18 cellular contexts compared by ENCODE assay signal in the genomic region with DNA sequence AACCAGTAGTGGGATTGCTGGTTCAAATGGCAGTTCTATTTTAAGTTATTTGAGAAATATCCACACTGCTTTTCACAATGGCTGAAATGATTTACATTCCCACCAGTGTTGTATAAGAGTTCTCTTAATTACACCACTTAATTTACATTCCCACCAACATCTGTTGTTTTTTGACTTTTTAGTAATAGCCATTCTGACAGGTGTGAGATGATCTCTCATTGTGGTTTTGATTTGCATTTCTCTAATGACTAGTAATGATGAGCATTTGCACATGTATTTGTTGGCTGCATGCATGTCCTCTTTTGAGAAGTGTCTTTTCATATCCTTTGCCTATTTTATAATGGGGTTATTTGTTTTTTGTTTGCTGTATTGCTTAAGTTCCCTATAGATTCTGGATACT.
DNase-seq lines count a peak whose midpoint lies in the region; ATAC-seq and TF ChIP-seq lines count a peak whose summit lies in the region.
"Had no signal": no experiment of that assay in that cellular context is flagged by ENCODE, and none has a peak within 500 bp of the region (broad histone marks: within the 10 kb centered on the region; RNA-seq: fewer than 3 reads in every experiment).

No MANE protein-coding gene starts in this region.

- H3K4me1 ChIP-seq in DND-41 (ENCODE audit: insufficient read depth, low read length): 0 out of 2 replicates have a peak, but pooled peaks cover 4% of the 10 kb centered on the region
- H3K4me1 ChIP-seq: BLaER1 had no signal

- H4K20me1 ChIP-seq in DND-41 (ENCODE audit: insufficient read depth, low read length): no peaks in the 10 kb centered on the region
- H4K20me1 ChIP-seq: BLaER1 had no signal

- H3K79me2 ChIP-seq in DND-41 (ENCODE audit: insufficient read depth, low read length): no peaks in the 10 kb centered on the region

- H3K9me3 ChIP-seq in DND-41 (ENCODE audit: insufficient read depth, low read length, severe bottlenecking): no peaks in the 10 kb centered on the region
- H3K9me3 ChIP-seq: BLaER1, MG63 had no signal

- TF ChIP-seq CTCF in DND-41 (IDR thresholded peaks at IDR 0.05; ENCODE audit: borderline replicate concordance, extremely low read depth, low read length, poor library complexity, severe bottlenecking): no peak

- no peaks in the 10 kb centered on the region for H3K36me3 ChIP-seq in DND-41 (ENCODE audit: insufficient read depth, low read length)
- H3K36me3 ChIP-seq: BLaER1, MG63 had no signal

- H2AFZ ChIP-seq in DND-41 (ENCODE audit: low read depth, low read length): peak overlapping the region; percentile 17; the same call in 1 of the 2 replicates
- H2AFZ ChIP-seq: PC-9 had no signal

- DNase-seq in DND-41: no peak
- DNase-seq in NCI-H524 treated with DMSO at 0.1 percent for 48 hours (lab: John Stamatoyannopoulos, UW): peak; percentile 17
- no peak for DNase-seq in activated CD8-positive, alpha-beta memory T cell treated with anti-CD3 and anti-CD28 coated beads for 24 hours
- no peak for DNase-seq in NCI-H2227 treated with DMSO at 0.1 percent for 48 hours (lab: John Stamatoyannopoulos, UW)
- DNase-seq: CD8-positive, alpha-beta memory T cell; GF-D8; H9; MG63; NCI-H1930; PC-9; Right ventricle myocardium superior had no signal

- H3K27ac ChIP-seq in DND-41 (ENCODE audit: low read length): no peak overlapping the region
- H3K27ac ChIP-seq: 22Rv1, BLaER1, PC-9 had no signal

- no peak overlapping the region for H3K9ac ChIP-seq in DND-41 (ENCODE audit: low read depth, low read length)
- H3K9ac ChIP-seq: BLaER1 had no signal

- no peak overlapping the region for H3K4me3 ChIP-seq in DND-41 (ENCODE audit: low read depth in 1 of 2, low read length in 2 of 2)
- H3K4me3 ChIP-seq: BLaER1, MG63, PC-9 had no signal

- no peaks in the 10 kb centered on the region for H3K27me3 ChIP-seq in DND-41 (ENCODE audit: insufficient read depth, low read length, poor library complexity)
- H3K27me3 ChIP-seq: BLaER1, MG63 had no signal

- no peak for ATAC-seq in DND-41 (ENCODE audit: insufficient read depth, low read depth)
- peak; percentile 72 for ATAC-seq in GM19025 (IDR thresholded peaks at IDR 0.05; ENCODE audit: low read depth, unreplicated experiment)
- ATAC-seq in HG02840 (IDR thresholded peaks at IDR 0.05; ENCODE audit: low FRiP score, unreplicated experiment): peak; percentile 74
- ATAC-seq in GM21576 (IDR thresholded peaks at IDR 0.05; ENCODE audit: unreplicated experiment): no peak
- no peak for ATAC-seq in GM21423 (IDR thresholded peaks at IDR 0.05; ENCODE audit: unreplicated experiment)
- ATAC-seq: SK-N-SH treated with all-trans-retinoic acid at 6 μM for 48 hours had no signal

- H3K4me2 ChIP-seq in DND-41 (ENCODE audit: insufficient read depth, low read length): no peak overlapping the region
- H3K4me2 ChIP-seq: BLaER1, PC-9 had no signal

Comparison
In these comparisons a context has a peak if more than half of its experiments do, and no peak if none do; other contexts are left out.
1. ATAC-seq: peak in GM19025 (single experiment) and HG02840 (single experiment); none in DND-41 (single experiment), GM21576 (single experiment) and GM21423 (single experiment).